18 cellular contexts compared by ENCODE assay signal in the genomic region with DNA sequence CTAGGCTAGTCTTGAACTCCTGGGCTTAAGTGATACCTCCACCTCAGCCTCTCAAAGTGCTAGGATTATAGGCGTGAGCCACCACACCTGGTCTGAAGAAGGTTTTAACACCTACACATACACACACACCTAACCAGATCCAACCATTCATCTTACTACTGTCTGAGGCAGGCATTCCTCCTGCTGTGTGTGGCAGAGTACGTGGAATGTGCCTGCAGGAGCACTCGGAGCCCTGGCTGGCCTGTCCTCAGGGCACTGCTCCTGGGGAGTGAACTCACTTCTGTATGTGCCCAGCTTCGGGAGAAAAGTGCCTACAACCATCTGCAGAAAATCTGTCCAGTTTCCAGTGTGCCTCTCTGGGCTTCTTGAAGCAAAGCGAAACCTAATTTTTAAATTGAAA. TPM values are rescaled to one million over a fixed set of nuclear protein-coding genes. Genes with fewer than 3 reads are reported as not detected.
DNase-seq lines count a peak whose midpoint lies in the region; ATAC-seq and TF ChIP-seq lines count a peak whose summit lies in the region.
"Had no signal": no experiment of that assay in that cellular context is flagged by ENCODE, and none has a peak within 500 bp of the region (broad histone marks: within the 10 kb centered on the region; RNA-seq: fewer than 3 reads in every experiment).

No MANE protein-coding gene starts in this region.

- peak overlapping the region; percentile 78; the same call in 1 of the 2 replicates for H3K27ac Mint-ChIP-seq in WTC11

- peaks cover 5 to 52% (median 30%) of the 10 kb centered on the region in 6 donors for H3K4me1 ChIP-seq in spleen
- H3K4me1 ChIP-seq: A549, Peyer's patch had no signal

- H3K27me3 Mint-ChIP-seq in WTC11 (ENCODE audit: low read depth), result no peaks in the 10 kb centered on the region

- H3K9me3 Mint-ChIP-seq in WTC11, result no peaks in the 10 kb centered on the region

- peaks cover 0 to 37% (median 0%) of the 10 kb centered on the region in 6 donors for H3K36me3 ChIP-seq in spleen
- H3K36me3 ChIP-seq: Peyer's patch had no signal

- 89 to 94% (median 93%) methylated on average over 5 of the region's 5 CpGs for WGBS in spleen, 5 donors

- ATAC-seq in WTC11, result peak; percentile 50
- ATAC-seq in HG02840 (IDR thresholded peaks at IDR 0.05; ENCODE audit: low FRiP score, unreplicated experiment), result no peak
- ATAC-seq: A549 had no signal

- H3K27ac ChIP-seq in spleen, result peak overlapping the region in 6 of 8 donors; percentile 55 to 83 (median 72)
- H3K27ac ChIP-seq: A549, Peyer's patch had no signal

- DNase-seq in ELF-1 (ENCODE audit: low read depth, low spot score) (peak; percentile 57), WTC11 (ENCODE audit: low spot score) (no peak), islet precursor cell (peak; percentile 79), spleen (no peak), NCI-H2029 (lab: John Stamatoyannopoulos, UW) (no peak), AG08395 (ENCODE audit: low spot score) (no peak)
- DNase-seq: C1 segment of cervical spinal cord, DMS79, H7, NCI-H1048, NCI-H1436 treated with DMSO at 0.1 percent for 48 hours, NCI-H2029 treated with DMSO at 0.1 percent for 48 hours, NCI-H446 treated with DMSO at 0.1 percent for 48 hours, Peyer's patch, Right ventricle myocardium superior, SK-N-SH had no signal

- no peak for TF ChIP-seq POLR2A in spleen (IDR thresholded peaks at IDR 0.05)

- no peaks in the 10 kb centered on the region for H3K27me3 ChIP-seq in spleen (replicated peaks in 1 of 7)
- H3K27me3 ChIP-seq: Peyer's patch had no signal

- no peak overlapping the region for H3K4me3 Mint-ChIP-seq in WTC11

- peaks cover 10% of the 10 kb centered on the region for H3K36me3 Mint-ChIP-seq in WTC11

- no peak overlapping the region for H3K4me3 ChIP-seq in spleen
- H3K4me3 ChIP-seq: A549, Peyer's patch had no signal

- POLR2A ChIA-PET in WTC11 (lab: Charles Lee), result no interaction called here

- no peaks in the 10 kb centered on the region for H3K4me1 Mint-ChIP-seq in WTC11

- H3K9me3 ChIP-seq in spleen, result no peaks in the 10 kb centered on the region
- H3K9me3 ChIP-seq: A549, Peyer's patch, SK-N-SH had no signal

- TF ChIP-seq CTCF in WTC11 (IDR thresholded peaks at IDR 0.05) (no peak), spleen (IDR thresholded peaks at IDR 0.05 in 8 of 11, conservative IDR thresholded peaks at IDR 0.05 in 3 of 11) (no peak)

- intact Hi-C loops in spleen (cut with DNase I; ENCODE audit: low total_unique reads), result no loop called here

- CTCF ChIA-PET in WTC11 (lab: Charles Lee), result interaction anchor here (1.1 kb wide), 1 partner anchor 124 kb away, joined by 6 read pairs; no protein-coding TSS in a partner anchor

TF ChIP-seq in WTC11, 78 proteins besides CTCF, POLR2A, EP300 and RAD21 (continues in another document):
- TF ChIP-seq, protein P1, sequence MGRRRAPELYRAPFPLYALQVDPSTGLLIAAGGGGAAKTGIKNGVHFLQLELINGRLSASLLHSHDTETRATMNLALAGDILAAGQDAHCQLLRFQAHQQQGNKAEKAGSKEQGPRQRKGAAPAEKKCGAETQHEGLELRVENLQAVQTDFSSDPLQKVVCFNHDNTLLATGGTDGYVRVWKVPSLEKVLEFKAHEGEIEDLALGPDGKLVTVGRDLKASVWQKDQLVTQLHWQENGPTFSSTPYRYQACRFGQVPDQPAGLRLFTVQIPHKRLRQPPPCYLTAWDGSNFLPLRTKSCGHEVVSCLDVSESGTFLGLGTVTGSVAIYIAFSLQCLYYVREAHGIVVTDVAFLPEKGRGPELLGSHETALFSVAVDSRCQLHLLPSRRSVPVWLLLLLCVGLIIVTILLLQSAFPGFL (CRISPR knock-in tag; IDR thresholded peaks at IDR 0.05; ENCODE audit: borderline replicate concordance), result no peak
- TF ChIP-seq NR3C1 (CRISPR knock-in tag; conservative IDR thresholded peaks at IDR 0.05; ENCODE audit: low read depth), result no peak
- TF ChIP-seq, protein P2, sequence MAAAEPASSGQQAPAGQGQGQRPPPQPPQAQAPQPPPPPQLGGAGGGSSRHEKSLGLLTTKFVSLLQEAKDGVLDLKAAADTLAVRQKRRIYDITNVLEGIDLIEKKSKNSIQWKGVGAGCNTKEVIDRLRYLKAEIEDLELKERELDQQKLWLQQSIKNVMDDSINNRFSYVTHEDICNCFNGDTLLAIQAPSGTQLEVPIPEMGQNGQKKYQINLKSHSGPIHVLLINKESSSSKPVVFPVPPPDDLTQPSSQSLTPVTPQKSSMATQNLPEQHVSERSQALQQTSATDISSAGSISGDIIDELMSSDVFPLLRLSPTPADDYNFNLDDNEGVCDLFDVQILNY (CRISPR knock-in tag; IDR thresholded peaks at IDR 0.05), result no peak
- TF ChIP-seq ZNF425 (CRISPR knock-in tag; conservative IDR thresholded peaks at IDR 0.05), result no peak
- TF ChIP-seq ZNF263 (CRISPR knock-in tag; IDR thresholded peaks at IDR 0.05; ENCODE audit: low read depth), result no peak
- no peak for TF ChIP-seq NR2C2 (CRISPR knock-in tag; IDR thresholded peaks at IDR 0.05)
- TF ChIP-seq ERG (CRISPR knock-in tag; IDR thresholded peaks at IDR 0.05), result no peak
- no peak for TF ChIP-seq E2F1 (CRISPR knock-in tag; IDR thresholded peaks at IDR 0.05)
- no peak for TF ChIP-seq ARID4B (CRISPR knock-in tag; IDR thresholded peaks at IDR 0.05; ENCODE audit: borderline replicate concordance)
- no peak for TF ChIP-seq GRHL2 (CRISPR knock-in tag; IDR thresholded peaks at IDR 0.05; ENCODE audit: insufficient replicate concordance, severe bottlenecking)
- TF ChIP-seq IRF2 (CRISPR knock-in tag; IDR thresholded peaks at IDR 0.05; ENCODE audit: borderline replicate concordance, low read depth), result no peak

RNA-seq across cellular contexts. Expression of gene LIMD1, which starts 58.2 kb away (rescaled TPM):
- total RNA-seq in WTC11 (2021), result 35.6 to 41.7 TPM (median 36.5 TPM) in 3 replicates
- total RNA-seq in spleen, result 10 to 100 TPM; 41.5 to 58.5 (median 49.8) TPM
- polyA plus RNA-seq in spleen, result 10 to 100 TPM in 1 of 3 donors, 1 to 10 TPM in 2; 5.3 to 15.9 (median 6.5) TPM

Comparison
In these comparisons a context has a peak if more than half of its experiments do, and no peak if none do; other contexts are left out.
1. DNase-seq: peak in ELF-1 (single experiment) and islet precursor cell (single experiment); none in WTC11 (single experiment), spleen (single experiment), NCI-H2029 (single experiment) and AG08395 (single experiment).